Comparison of ENCODE assay signal across 21 cellular contexts in genomic region chr11:44550123-44550522, GRCh38.
"Had no signal": no experiment of that assay in that cellular context is flagged by ENCODE, and none has a peak within 500 bp of the region (broad histone marks: within the 10 kb centered on the region; RNA-seq: fewer than 3 reads in every experiment).

No MANE protein-coding gene starts in this region.

- ATAC-seq: naive thymus-derived CD4-positive, alpha-beta T cell; psoas muscle; right lobe of liver; stimulated activated naive B cell treated with anti-CD40 and anti-IgM and Interleukin-4, amounts not matched to agents 10 μg/mL and 1 μg/mL and 100 μg/mL, for 72 hours; stimulated activated naive CD8-positive, alpha-beta T cell treated with anti-CD3 and anti-CD28 coated beads, Interleukin-15, amount 100 ng/mL, for 72 hours; upper lobe of right lung had no signal

- H3K4me1 Mint-ChIP-seq: stimulated activated naive CD8-positive, alpha-beta T cell treated with anti-CD3 and anti-CD28 coated beads, Interleukin-15, amount 100 ng/mL, for 72 hours had no signal

- H3K27me3 ChIP-seq: hepatocyte, neutrophil, right lobe of liver, spleen, testis, tibial nerve, upper lobe of right lung, vagina had no signal

- H3K4me3 Mint-ChIP-seq: dendritic cell treated with granulocyte-macrophage colony-stimulating factor and Interleukin-4, amounts not matched to agents 40 ng/mL and 50 ng/mL, for 4 days; naive thymus-derived CD4-positive, alpha-beta T cell; stimulated activated naive B cell treated with anti-CD40 and anti-IgM and Interleukin-4, amounts not matched to agents 10 μg/mL and 1 μg/mL and 100 μg/mL, for 72 hours; stimulated activated naive CD8-positive, alpha-beta T cell treated with anti-CD3 and anti-CD28 coated beads, Interleukin-15, amount 100 ng/mL, for 72 hours had no signal

- DNase-seq: foreskin melanocyte; head of caudate nucleus; kidney glomerular epithelial cell; mesendoderm; naive thymus-derived CD4-positive, alpha-beta T cell; psoas muscle; retina; right lobe of liver; spleen; stimulated activated CD4-positive, alpha-beta T cell treated with anti-CD3 and anti-CD28 coated beads, Interleukin-15, amount 100 ng/mL, for 24 hours; stimulated activated CD4-positive, alpha-beta T cell treated with anti-CD3 and anti-CD28 coated beads, Interleukin-1b, Interleukin-23, amount 100 ng/mL, for 48 hours; stimulated activated CD4-positive, alpha-beta T cell treated with anti-CD3 and anti-CD28 coated beads, Interleukin-4, amount 100 ng/mL, for 4 hours; stimulated activated naive B cell treated with anti-CD40 and anti-IgM and Interleukin-4, amounts not matched to agents 10 μg/mL and 1 μg/mL and 100 μg/mL, for 72 hours; stimulated activated naive CD8-positive, alpha-beta T cell treated with anti-CD3 and anti-CD28 coated beads, Interleukin-15, amount 100 ng/mL, for 72 hours; testis; upper lobe of right lung had no signal

- H3K27me3 Mint-ChIP-seq: dendritic cell treated with granulocyte-macrophage colony-stimulating factor and Interleukin-4, amounts not matched to agents 40 ng/mL and 50 ng/mL, for 4 days; stimulated activated naive B cell treated with anti-CD40 and anti-IgM and Interleukin-4, amounts not matched to agents 10 μg/mL and 1 μg/mL and 100 μg/mL, for 72 hours; stimulated activated naive CD8-positive, alpha-beta T cell treated with anti-CD3 and anti-CD28 coated beads, Interleukin-15, amount 100 ng/mL, for 72 hours had no signal

- H3K27ac ChIP-seq: hepatocyte, neutrophil, psoas muscle, right lobe of liver, spleen, testis, tibial nerve, upper lobe of right lung, vagina had no signal

- H3K9me3 Mint-ChIP-seq: dendritic cell treated with granulocyte-macrophage colony-stimulating factor and Interleukin-4, amounts not matched to agents 40 ng/mL and 50 ng/mL, for 4 days had no signal

- H3K27ac Mint-ChIP-seq: dendritic cell treated with granulocyte-macrophage colony-stimulating factor and Interleukin-4, amounts not matched to agents 40 ng/mL and 50 ng/mL, for 4 days; naive thymus-derived CD4-positive, alpha-beta T cell; stimulated activated naive B cell treated with anti-CD40 and anti-IgM and Interleukin-4, amounts not matched to agents 10 μg/mL and 1 μg/mL and 100 μg/mL, for 72 hours; stimulated activated naive CD8-positive, alpha-beta T cell treated with anti-CD3 and anti-CD28 coated beads, Interleukin-15, amount 100 ng/mL, for 72 hours had no signal

- H3K4me1 ChIP-seq: psoas muscle, right lobe of liver, testis, tibial nerve, upper lobe of right lung, vagina had no signal
